18 cellular contexts compared by ENCODE assay signal in genomic region chr20:7853493-7853892, GRCh38.
"Had no signal": no experiment of that assay in that cellular context is flagged by ENCODE, and none has a peak within 500 bp of the region (broad histone marks: within the 10 kb centered on the region; RNA-seq: fewer than 3 reads in every experiment).

No MANE protein-coding gene starts in this region.

- DNase-seq: effector memory CD8-positive, alpha-beta T cell; erythroblast; heart left ventricle; hypothalamus; kidney glomerular epithelial cell; natural killer cell; posterior cingulate gyrus; sigmoid colon; small intestine; stimulated activated CD4-positive, alpha-beta T cell treated with anti-CD3 and anti-CD28 coated beads, Interleukin-12 subunit alpha, Interleukin-12 subunit beta, amount 100 ng/mL, for 4 hours; stimulated activated CD4-positive, alpha-beta T cell treated with anti-CD3 and anti-CD28 coated beads, Interleukin-2, amount 100 ng/mL, for 48 hours; stimulated activated naive CD8-positive, alpha-beta T cell treated with anti-CD3 and anti-CD28 coated beads, Interleukin-15, Interleukin-2, amounts not matched to agents 100 U/mL and 50 U/mL, for 24 hours; thyroid gland had no signal

- H3K9me3 Mint-ChIP-seq: effector memory CD8-positive, alpha-beta T cell; mesothelial cell of epicardium; neural crest cell; type B pancreatic cell had no signal

- ATAC-seq: effector memory CD8-positive, alpha-beta T cell; heart left ventricle; left lobe of liver; natural killer cell; stimulated activated naive CD8-positive, alpha-beta T cell treated with anti-CD3 and anti-CD28 coated beads, Interleukin-15, Interleukin-2, amounts not matched to agents 100 U/mL and 50 U/mL, for 24 hours had no signal

- H3K27ac ChIP-seq: heart left ventricle, sigmoid colon, suprapubic skin, thyroid gland had no signal

- H3K4me3 ChIP-seq: heart left ventricle, sigmoid colon, suprapubic skin, thyroid gland had no signal

- H3K4me3 Mint-ChIP-seq: effector memory CD8-positive, alpha-beta T cell; mesothelial cell of epicardium; natural killer cell; neural crest cell; type B pancreatic cell had no signal

- H3K36me3 Mint-ChIP-seq: mesothelial cell of epicardium, natural killer cell, type B pancreatic cell had no signal

- H3K9me3 ChIP-seq: heart left ventricle, sigmoid colon, suprapubic skin, thyroid gland had no signal

- H3K27ac Mint-ChIP-seq: effector memory CD8-positive, alpha-beta T cell; mesothelial cell of epicardium; natural killer cell; type B pancreatic cell had no signal

- H3K36me3 ChIP-seq: heart left ventricle, sigmoid colon, suprapubic skin, thyroid gland had no signal

- H3K4me1 ChIP-seq: sigmoid colon, suprapubic skin had no signal

- H3K27me3 ChIP-seq: heart left ventricle, sigmoid colon, suprapubic skin, thyroid gland had no signal
